ENCODE assay signal across 11 cellular contexts in the genomic region with DNA sequence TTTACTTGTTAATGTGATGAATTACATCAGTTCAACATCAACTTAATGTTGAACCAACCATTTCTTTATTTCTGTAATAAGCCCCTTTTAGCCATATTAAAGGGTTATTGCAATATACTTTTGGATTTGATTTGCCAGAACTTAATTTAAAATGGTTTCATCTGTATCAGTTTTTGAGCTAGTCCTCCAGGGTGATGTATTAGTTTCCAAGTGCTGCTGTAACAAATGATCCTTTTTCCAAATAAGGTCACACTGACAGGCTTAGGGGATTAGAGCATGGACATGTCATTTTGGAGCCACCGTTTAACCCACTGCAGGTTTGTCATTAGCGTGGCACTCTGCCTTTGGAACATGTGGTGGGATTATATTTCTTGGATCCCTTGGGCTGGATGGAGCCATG.
"Had no signal": no experiment of that assay in that cellular context is flagged by ENCODE, and none has a peak within 500 bp of the region (broad histone marks: within the 10 kb centered on the region; RNA-seq: fewer than 3 reads in every experiment).

No MANE protein-coding gene starts in this region.

- H2AFZ ChIP-seq: GM23248, GM23338 had no signal

- H3K9me3 ChIP-seq: HAP-1 had no signal

- H3K27ac ChIP-seq: GM23248 had no signal

- DNase-seq: GM23248, GOT3, H7, H9, HCEC 1CT, HFFc6 had no signal

- H3K36me3 ChIP-seq: HAP-1 had no signal

- H3K4me1 ChIP-seq: HAP-1 had no signal

- H3K9ac ChIP-seq: GM23248 had no signal

- H3K4me2 ChIP-seq: GM23338 had no signal

- ATAC-seq: GM23338, HCT116 had no signal

- H3K4me3 ChIP-seq: GM23248, GM23338, HAP-1 had no signal

- FAIRE-seq: H1, H54 had no signal
